13 cellular contexts compared by ENCODE assay signal in genomic region chr12:42213954-42214426, GRCh38. TPM values are rescaled to one million over a fixed set of nuclear protein-coding genes. Genes with fewer than 3 reads are reported as not detected.
DNase-seq lines count a peak whose midpoint lies in the region; ATAC-seq and TF ChIP-seq lines count a peak whose summit lies in the region.
"Had no signal": no experiment of that assay in that cellular context is flagged by ENCODE, and none has a peak within 500 bp of the region (broad histone marks: within the 10 kb centered on the region; RNA-seq: fewer than 3 reads in every experiment).

No MANE protein-coding gene starts in this region.

- peaks cover 4% of the 10 kb centered on the region for H3K4me1 Mint-ChIP-seq in activated CD4-positive, alpha-beta T cell treated with anti-CD3 and anti-CD28 coated beads, Interleukin-2, amount 10 ng/mL, durations not matched to agents 24 days and 14 days
- peaks cover 6% of the 10 kb centered on the region for H3K4me1 Mint-ChIP-seq in activated T-cell treated with anti-CD3 and anti-CD28 coated beads, Interleukin-2, amount 50 U/mL, for 72 hours (ENCODE audit: low read depth)

- H3K4me2 ChIP-seq in fibroblast of lung (ENCODE audit: extremely low read depth, insufficient read depth, low read length): no peak overlapping the region

- no peak overlapping the region for H3K4me3 Mint-ChIP-seq in activated CD4-positive, alpha-beta T cell treated with anti-CD3 and anti-CD28 coated beads, Interleukin-2, amount 10 ng/mL, durations not matched to agents 24 days and 14 days
- H3K4me3 Mint-ChIP-seq in activated T-cell treated with anti-CD3 and anti-CD28 coated beads, Interleukin-2, amount 50 U/mL, for 72 hours: no peak overlapping the region
- H3K4me3 Mint-ChIP-seq: B cell had no signal

- H3K36me3 ChIP-seq in fibroblast of lung (ENCODE audit: control insufficient read depth, insufficient read depth, low read length): no peaks in the 10 kb centered on the region
- peaks cover 14% of the 10 kb centered on the region for H3K36me3 ChIP-seq in mesodermal cell (ENCODE audit: control insufficient read depth, insufficient read depth, low read length)

- H3K4me1 ChIP-seq in fibroblast of lung (ENCODE audit: control insufficient read depth, extremely low read depth, insufficient read depth, low read length): peaks cover 4% of the 10 kb centered on the region
- H3K4me1 ChIP-seq in mesodermal cell (ENCODE audit: control insufficient read depth, insufficient read depth, low read length, poor library complexity, severe bottlenecking): no peaks in the 10 kb centered on the region

- no peaks in the 10 kb centered on the region for H3K27me3 ChIP-seq in fibroblast of lung (ENCODE audit: control insufficient read depth, insufficient read depth, low read length)
- H3K27me3 ChIP-seq: vagina had no signal

- H3K9me3 ChIP-seq in fibroblast of lung (ENCODE audit: control insufficient read depth, insufficient read depth, low read depth, low read length) (no peaks in the 10 kb centered on the region), mesodermal cell (ENCODE audit: control insufficient read depth, low read length) (no peaks in the 10 kb centered on the region)
- H3K9me3 ChIP-seq: vagina had no signal

- no peak for TF ChIP-seq CTCF in fibroblast of lung (conservative IDR thresholded peaks at IDR 0.05 in 1 of 2, IDR thresholded peaks at IDR 0.05 in 1 of 2; ENCODE audit: low read depth in 1 of 2, low read length in 2 of 2)

- H3K27me3 Mint-ChIP-seq in activated CD4-positive, alpha-beta T cell treated with anti-CD3 and anti-CD28 coated beads, Interleukin-2, amount 10 ng/mL, durations not matched to agents 24 days and 14 days: no peaks in the 10 kb centered on the region
- H3K27me3 Mint-ChIP-seq in activated T-cell treated with anti-CD3 and anti-CD28 coated beads, Interleukin-2, amount 50 U/mL, for 72 hours (ENCODE audit: low read depth): no peaks in the 10 kb centered on the region
- H3K27me3 Mint-ChIP-seq: B cell had no signal

- no peak overlapping the region for H3K27ac Mint-ChIP-seq in activated CD4-positive, alpha-beta T cell treated with anti-CD3 and anti-CD28 coated beads, Interleukin-2, amount 10 ng/mL, durations not matched to agents 24 days and 14 days
- H3K27ac Mint-ChIP-seq in activated T-cell treated with anti-CD3 and anti-CD28 coated beads, Interleukin-2, amount 50 U/mL, for 72 hours: no peak overlapping the region
- H3K27ac Mint-ChIP-seq: activated naive CD4-positive, alpha-beta T cell treated with anti-CD3 and anti-CD28 coated beads, Interleukin-2, amount 50 U/mL, for 72 hours; B cell had no signal

- 91 to 93% methylated on average over 2 of the region's 2 CpGs for WGBS in mesodermal cell (ENCODE audit: insufficient coverage in 2 of 2), 2 experiments

- H3K27ac ChIP-seq in fibroblast of lung (ENCODE audit: insufficient read depth, low read length) (no peak overlapping the region), mesodermal cell (ENCODE audit: low read depth, low read length, severe bottlenecking) (peak overlapping the region; percentile 62)
- H3K27ac ChIP-seq: parathyroid adenoma, vagina had no signal

- ATAC-seq in activated T-cell treated with anti-CD3 and anti-CD28 coated beads, Interleukin-2, amount 50 U/mL, for 72 hours (replicated peaks in 1 of 2): no peak
- ATAC-seq in HG03469 (IDR thresholded peaks at IDR 0.05; ENCODE audit: unreplicated experiment): no peak
- ATAC-seq: activated naive CD4-positive, alpha-beta T cell treated with anti-CD3 and anti-CD28 coated beads, Interleukin-2, amount 50 U/mL, for 72 hours had no signal

- intact Hi-C loops in activated CD4-positive, alpha-beta T cell treated with anti-CD3 and anti-CD28 coated beads, Interleukin-2, amount 10 ng/mL, durations not matched to agents 24 days and 14 days (cut with micrococcal nuclease): no loop called here

- H3K9me3 Mint-ChIP-seq in activated CD4-positive, alpha-beta T cell treated with anti-CD3 and anti-CD28 coated beads, Interleukin-2, amount 10 ng/mL, durations not matched to agents 24 days and 14 days: no peaks in the 10 kb centered on the region
- H3K9me3 Mint-ChIP-seq in activated T-cell treated with anti-CD3 and anti-CD28 coated beads, Interleukin-2, amount 50 U/mL, for 72 hours: no peaks in the 10 kb centered on the region
- H3K9me3 Mint-ChIP-seq: activated naive CD4-positive, alpha-beta T cell treated with anti-CD3 and anti-CD28 coated beads, Interleukin-2, amount 50 U/mL, for 72 hours had no signal

- no peak overlapping the region for H3K9ac ChIP-seq in fibroblast of lung (ENCODE audit: insufficient read depth, low read length)
- H3K9ac ChIP-seq: parathyroid adenoma had no signal

- H3K4me3 ChIP-seq in fibroblast of lung (replicated peaks in 1 of 4; ENCODE audit: control extremely low read depth in 1 of 4, insufficient read depth in 1 of 4, low read depth in 3 of 4, low read length in 4 of 4) (no peak overlapping the region), mesodermal cell (ENCODE audit: extremely low read depth, insufficient read depth, low read length, poor library complexity, severe bottlenecking) (no peak overlapping the region)
- H3K4me3 ChIP-seq: vagina had no signal

- H3K36me3 Mint-ChIP-seq in activated CD4-positive, alpha-beta T cell treated with anti-CD3 and anti-CD28 coated beads, Interleukin-2, amount 10 ng/mL, durations not matched to agents 24 days and 14 days (ENCODE audit: low read depth): peaks cover 9% of the 10 kb centered on the region
- peaks cover 0 to 5% of the 10 kb centered on the region in 2 donors for H3K36me3 Mint-ChIP-seq in activated T-cell treated with anti-CD3 and anti-CD28 coated beads, Interleukin-2, amount 50 U/mL, for 72 hours (ENCODE audit: insufficient read depth in 2 of 2)
- H3K36me3 Mint-ChIP-seq: activated naive CD4-positive, alpha-beta T cell treated with anti-CD3 and anti-CD28 coated beads, Interleukin-2, amount 50 U/mL, for 72 hours had no signal

- no peaks in the 10 kb centered on the region for H4K20me1 ChIP-seq in fibroblast of lung (ENCODE audit: control insufficient read depth, extremely low read depth, insufficient read depth, low read length)

- DNase-seq in Ammon's horn (ENCODE audit: low spot score) (peak; percentile 47), NCI-H1105 (lab: John Stamatoyannopoulos, UW) (peak; percentile 13), fibroblast of lung (ENCODE audit: low read depth in 2 of 2) (peak; percentile 48 to 75)
- no peak for DNase-seq in activated CD4-positive, alpha-beta T cell treated with anti-CD3 and anti-CD28 coated beads, Interleukin-2, amount 10 ng/mL, durations not matched to agents 24 days and 14 days
- no peak for DNase-seq in activated T-cell treated with anti-CD3 and anti-CD28 coated beads, Interleukin-2, amount 50 U/mL, for 72 hours
- DNase-seq in activated CD4-positive, alpha-beta T cell treated with anti-CD3 and anti-CD28 coated beads, Interleukin-2, amount 50 U/mL, for 48 hours: no peak
- DNase-seq: NCI-H510A had no signal

- peaks cover 4% of the 10 kb centered on the region for H3K79me2 ChIP-seq in fibroblast of lung (ENCODE audit: control insufficient read depth, insufficient read depth, low read length)

- H2AFZ ChIP-seq in fibroblast of lung (ENCODE audit: low read length): no peak overlapping the region
- H2AFZ ChIP-seq: parathyroid adenoma had no signal

RNA-seq across cellular contexts. Expression of gene YAF2, which starts 24.1 kb away (rescaled TPM):
- total RNA-seq in fibroblast of lung: 9.0 and 18.0 TPM in 2 replicates
- 12.2 and 25.2 TPM in 2 replicates for polyA plus RNA-seq in fibroblast of lung
- polyA plus RNA-seq in fibroblast of lung (2012): 11.4 and 14.4 TPM in 2 replicates
- 0.67 and 0.70 TPM in 2 replicates for polyA minus RNA-seq in fibroblast of lung (ENCODE audit: low replicate concordance)
- 24.9 TPM for polyA plus RNA-seq in mesodermal cell (2013, experiment 1 of 2)
- 23.1 TPM for polyA plus RNA-seq in mesodermal cell (2013, experiment 2 of 2)
- total RNA-seq in activated CD4-positive, alpha-beta T cell treated with anti-CD3 and anti-CD28 coated beads, Interleukin-2, amount 10 ng/mL, durations not matched to agents 24 days and 14 days: 40.7 and 47.1 TPM in 2 replicates
- total RNA-seq in activated T-cell treated with anti-CD3 and anti-CD28 coated beads, Interleukin-2, amount 50 U/mL, for 72 hours: 10 to 100 TPM; 71.8 to 77.2 TPM

Comparison
In these comparisons a context has a peak if more than half of its experiments do, and no peak if none do; other contexts are left out.
1. DNase-seq: peak in Ammon's horn (single experiment), NCI-H1105 (single experiment) and fibroblast of lung (2 of 2); none in activated CD4-positive, alpha-beta T cell treated with anti-CD3 and anti-CD28 coated beads, Interleukin-2, amount 10 ng/mL, durations not matched to agents 24 days and 14 days (single experiment), activated T-cell treated with anti-CD3 and anti-CD28 coated beads, Interleukin-2, amount 50 U/mL, for 72 hours (0 of 2) and activated CD4-positive, alpha-beta T cell treated with anti-CD3 and anti-CD28 coated beads, Interleukin-2, amount 50 U/mL, for 48 hours (0 of 2).